ENCODE assay signal across 8 cellular contexts in genomic region chr5:39547548-39548154, GRCh38.
DNase-seq lines count a peak whose midpoint lies in the region; ATAC-seq, FAIRE-seq and TF ChIP-seq lines count a peak whose summit lies in the region.

No MANE protein-coding gene starts in this region.

- in situ Hi-C loops in mammary epithelial cell (cut with MboI; ENCODE audit: low sequenced_read_pairs in 2 of 2), result loop anchor here in 1 of 2 donors (5.0 kb wide), 1 partner anchor 165 kb away; no protein-coding TSS in a partner anchor

- no peaks in the 10 kb centered on the region for H3K79me2 ChIP-seq in mammary epithelial cell (ENCODE audit: insufficient read depth, low read length)

- H3K4me3 ChIP-seq in BE2C (ENCODE audit: low read depth, low read length), result no peak overlapping the region
- H3K4me3 ChIP-seq in mammary epithelial cell (replicated peaks in 1 of 3; ENCODE audit: insufficient read depth in 1 of 3, low read depth in 2 of 3, low read length in 3 of 3), result no peak overlapping the region
- peak overlapping the region; percentile 21 for H3K4me3 ChIP-seq in thoracic aorta

- H3K27ac ChIP-seq in mammary epithelial cell (ENCODE audit: insufficient read depth, low read depth, low read length) (no peak overlapping the region), thoracic aorta (no peak overlapping the region)

- H3K4me2 ChIP-seq in mammary epithelial cell (ENCODE audit: insufficient read depth, low read depth, low read length), result peak overlapping the region; percentile 63

- no peak overlapping the region for H3K9ac ChIP-seq in mammary epithelial cell (ENCODE audit: insufficient read depth, low read length)

- CTCF ChIA-PET in mammary epithelial cell (lab: Charles Lee; ENCODE audit: low non-redundant PET), result interaction anchor here (0.6 to 2.2 kb wide), 4 partner anchors 14 to 1982 kb away, joined by 3 to 39 read pairs (median 6); no protein-coding TSS in a partner anchor

- no TSS peak for BruUV-seq in mammary epithelial cell (replicated peaks; lab: Mats Ljungman, UMichigan)

- no peaks in the 10 kb centered on the region for H4K20me1 ChIP-seq in mammary epithelial cell (ENCODE audit: insufficient read depth, low read length)

- peaks cover 9% of the 10 kb centered on the region for H3K27me3 ChIP-seq in BE2C
- H3K27me3 ChIP-seq in mammary epithelial cell (ENCODE audit: insufficient read depth, low read length), result no peaks in the 10 kb centered on the region
- H3K27me3 ChIP-seq in thoracic aorta (replicated peaks; ENCODE audit: insufficient read depth), result no peaks in the 10 kb centered on the region

- peak; percentile 76 for TF ChIP-seq CTCF in BE2C (IDR thresholded peaks at IDR 0.05; ENCODE audit: low read depth, low read length)
- peak; percentile 74 to 77 for TF ChIP-seq CTCF in mammary epithelial cell (conservative IDR thresholded peaks at IDR 0.05 in 1 of 2, IDR thresholded peaks at IDR 0.05 in 1 of 2; ENCODE audit: extremely low read depth in 1 of 2, insufficient read depth in 1 of 2, low read depth in 1 of 2, low read length in 2 of 2)
- TF ChIP-seq CTCF in thoracic aorta (IDR thresholded peaks at IDR 0.05), result peak; percentile 62

- intact Hi-C loops in mammary epithelial cell (cut with micrococcal nuclease), result loop anchor here (1.0 to 10.0 kb wide), 5 partner anchors 122 to 399 kb away; partner anchors contain the start of gene FYB1

- H3K36me3 ChIP-seq in BE2C (no peaks in the 10 kb centered on the region), mammary epithelial cell (ENCODE audit: insufficient read depth, low read length) (no peaks in the 10 kb centered on the region), thoracic aorta (no peaks in the 10 kb centered on the region)

- DNase-seq in BE2C, result peak; percentile 6
- DNase-seq in GM18507 (ENCODE audit: extremely low spot score, insufficient read length, low read depth), result no peak
- peak; percentile 32 for DNase-seq in NOMO-1 treated with dmso at 0.1 percent for 144 hours (lab: John Stamatoyannopoulos, UW; ENCODE audit: unreplicated experiment)
- peak; percentile 44 for DNase-seq in mammary epithelial cell
- DNase-seq in kidney tubule cell (ENCODE audit: low spot score), result peak; percentile 70
- DNase-seq in thoracic aorta (ENCODE audit: low spot score), result no peak

- FAIRE-seq in GM18507 (lab: Jason Lieb, UNC), result peak; percentile 50

- dilution Hi-C loops in mammary epithelial cell (cut with HindIII; ENCODE audit: low sequenced_read_pairs), result no loop called here

- H2AFZ ChIP-seq in mammary epithelial cell (ENCODE audit: low read depth, low read length), result peak overlapping the region; percentile 69

- H3K4me1 ChIP-seq in BE2C (no peaks in the 10 kb centered on the region), mammary epithelial cell (ENCODE audit: insufficient read depth, low read length) (peaks cover 3% of the 10 kb centered on the region), thoracic aorta (ENCODE audit: control insufficient read depth in 1 of 2, low read depth in 2 of 2) (peaks cover 0 to 11% of the 10 kb centered on the region in 2 donors)

- ATAC-seq in thoracic aorta (ENCODE audit: insufficient number of reproducible peaks, low FRiP score, low read depth), result peak; percentile 64
- no peak for ATAC-seq in HG03442 (IDR thresholded peaks at IDR 0.05; ENCODE audit: unreplicated experiment)
- ATAC-seq in GM18861 (IDR thresholded peaks at IDR 0.05; ENCODE audit: unreplicated experiment), result no peak

- H3K9me3 ChIP-seq in BE2C (no peaks in the 10 kb centered on the region), mammary epithelial cell (replicated peaks; ENCODE audit: insufficient read depth, low read length) (no peaks in the 10 kb centered on the region), thoracic aorta (no peaks in the 10 kb centered on the region)

- 1% methylated on average over 9 of the region's 9 CpGs for WGBS in mammary epithelial cell (ENCODE audit: low coverage, missing lambda C conversion rate)

Comparison
In these comparisons a context has a peak if more than half of its experiments do, and no peak if none do; other contexts are left out.
1. DNase-seq: peak in BE2C (single experiment), NOMO-1 treated with dmso at 0.1 percent for 144 hours (single experiment), mammary epithelial cell (single experiment) and kidney tubule cell (single experiment); none in GM18507 (single experiment) and thoracic aorta (single experiment).
2. Peak in every context shown above with its lines, with median percentiles within 50 percentile points of each other: CTCF ChIP-seq.